In the genomic region with DNA sequence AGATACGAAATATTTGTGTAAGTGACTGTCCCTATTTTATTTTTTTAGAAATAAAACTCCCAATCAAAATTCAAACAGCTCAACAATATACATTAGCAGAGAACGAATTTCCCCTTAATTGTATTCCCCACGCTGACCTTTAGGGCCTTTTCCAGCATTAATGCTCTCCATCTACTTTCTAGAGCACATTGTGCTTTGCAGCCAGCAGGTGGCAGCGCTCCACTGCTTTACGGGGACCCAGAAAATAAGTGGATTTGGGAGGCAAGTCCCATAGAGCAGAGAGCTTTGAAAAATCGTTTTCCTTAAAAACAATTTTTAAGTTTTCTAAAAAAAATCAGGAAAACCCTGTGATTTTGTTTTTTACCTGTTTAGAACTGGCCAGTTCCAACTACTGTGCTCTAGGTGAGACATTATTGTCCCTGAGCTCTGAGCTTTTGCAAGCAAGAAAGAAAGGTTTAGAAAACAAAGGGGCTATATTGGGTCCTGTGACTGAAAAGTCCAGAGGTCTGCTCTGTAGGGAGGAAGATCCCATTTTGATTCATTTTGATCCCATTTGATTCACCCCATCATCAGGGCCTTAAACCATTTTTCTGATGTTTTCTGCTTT, we compare ENCODE assay signal across 9 cellular contexts.
DNase-seq lines count a peak whose midpoint lies in the region; ATAC-seq and TF ChIP-seq lines count a peak whose summit lies in the region.
"Had no signal": no experiment of that assay in that cellular context is flagged by ENCODE, and none has a peak within 500 bp of the region (broad histone marks: within the 10 kb centered on the region; RNA-seq: fewer than 3 reads in every experiment).

No MANE protein-coding gene starts in this region.

- H3K4me2 ChIP-seq in fibroblast of lung (ENCODE audit: extremely low read depth, insufficient read depth, low read length) = no peak overlapping the region
- no peak overlapping the region for H3K4me2 ChIP-seq in neural cell (ENCODE audit: low read length)
- H3K4me2 ChIP-seq: BLaER1 treated with 17β-estradiol and CSF1 and Interleukin-3, amounts not matched to agents 10 nM and 100 nM had no signal

- H3K9me3 Mint-ChIP-seq in activated CD4-positive, alpha-beta T cell treated with anti-CD3 and anti-CD28 coated beads, Interleukin-2, amount 10 ng/mL, durations not matched to agents 24 days and 14 days = no peaks in the 10 kb centered on the region

- no peak overlapping the region for H3K4me3 ChIP-seq in fibroblast of lung (replicated peaks in 1 of 4; ENCODE audit: control extremely low read depth in 1 of 4, insufficient read depth in 1 of 4, low read depth in 3 of 4, low read length in 4 of 4)
- H3K4me3 ChIP-seq in neural cell (ENCODE audit: low read length) = no peak overlapping the region
- H3K4me3 ChIP-seq: BLaER1 treated with 17β-estradiol and CSF1 and Interleukin-3, amounts not matched to agents 10 nM and 100 nM had no signal

- H3K9me2 ChIP-seq in neural cell (ENCODE audit: insufficient read depth, low read length) = no peaks in the 10 kb centered on the region

- H3K36me3 ChIP-seq in fibroblast of lung (ENCODE audit: control insufficient read depth, insufficient read depth, low read length) (no peaks in the 10 kb centered on the region), neural cell (ENCODE audit: insufficient read depth, low read length) (no peaks in the 10 kb centered on the region)
- H3K36me3 ChIP-seq: BLaER1 treated with 17β-estradiol and CSF1 and Interleukin-3, amounts not matched to agents 10 nM and 100 nM had no signal

- H3K27ac ChIP-seq in fibroblast of lung (ENCODE audit: insufficient read depth, low read length) (no peak overlapping the region), neural cell (ENCODE audit: low read length) (no peak overlapping the region)
- H3K27ac ChIP-seq: BLaER1 treated with 17β-estradiol and CSF1 and Interleukin-3, amounts not matched to agents 10 nM and 100 nM had no signal

- ATAC-seq in HG02798 (IDR thresholded peaks at IDR 0.05; ENCODE audit: poor library complexity, unreplicated experiment) = peak; percentile 54

- TF ChIP-seq RAD21 in neural cell (conservative IDR thresholded peaks at IDR 0.05) = peak; percentile 92

- no peak overlapping the region for H2AFZ ChIP-seq in fibroblast of lung (ENCODE audit: low read length)
- no peak overlapping the region for H2AFZ ChIP-seq in neural cell (ENCODE audit: low read depth, low read length)

- H3K4me1 Mint-ChIP-seq in activated CD4-positive, alpha-beta T cell treated with anti-CD3 and anti-CD28 coated beads, Interleukin-2, amount 10 ng/mL, durations not matched to agents 24 days and 14 days = no peaks in the 10 kb centered on the region

- H3K9ac ChIP-seq in fibroblast of lung (ENCODE audit: insufficient read depth, low read length) = no peak overlapping the region
- H3K9ac ChIP-seq in neural cell (ENCODE audit: low read length) = no peak overlapping the region
- H3K9ac ChIP-seq: BLaER1 treated with 17β-estradiol and CSF1 and Interleukin-3, amounts not matched to agents 10 nM and 100 nM had no signal

- H4K20me1 ChIP-seq in fibroblast of lung (ENCODE audit: control insufficient read depth, extremely low read depth, insufficient read depth, low read length) (no peaks in the 10 kb centered on the region), neural cell (ENCODE audit: insufficient read depth) (no peaks in the 10 kb centered on the region)
- H4K20me1 ChIP-seq: BLaER1 treated with 17β-estradiol and CSF1 and Interleukin-3, amounts not matched to agents 10 nM and 100 nM had no signal

- H3K27me3 ChIP-seq in fibroblast of lung (ENCODE audit: control insufficient read depth, insufficient read depth, low read length) (no peaks in the 10 kb centered on the region), neural cell (ENCODE audit: insufficient read depth, low read depth, low read length) (no peaks in the 10 kb centered on the region)
- H3K27me3 ChIP-seq: BLaER1 treated with 17β-estradiol and CSF1 and Interleukin-3, amounts not matched to agents 10 nM and 100 nM had no signal

- no peak overlapping the region for H3K27ac Mint-ChIP-seq in activated CD4-positive, alpha-beta T cell treated with anti-CD3 and anti-CD28 coated beads, Interleukin-2, amount 10 ng/mL, durations not matched to agents 24 days and 14 days

- no peaks in the 10 kb centered on the region for H3K4me1 ChIP-seq in fibroblast of lung (ENCODE audit: control insufficient read depth, extremely low read depth, insufficient read depth, low read length)
- H3K4me1 ChIP-seq: BLaER1 treated with 17β-estradiol and CSF1 and Interleukin-3, amounts not matched to agents 10 nM and 100 nM had no signal

- H3K9me3 ChIP-seq in fibroblast of lung (ENCODE audit: control insufficient read depth, insufficient read depth, low read depth, low read length) (no peaks in the 10 kb centered on the region), neural cell (ENCODE audit: low read length) (no peaks in the 10 kb centered on the region)
- H3K9me3 ChIP-seq: BLaER1 treated with 17β-estradiol and CSF1 and Interleukin-3, amounts not matched to agents 10 nM and 100 nM had no signal

- no peaks in the 10 kb centered on the region for H3F3A ChIP-seq in neural cell (ENCODE audit: insufficient read depth, low read length, poor library complexity, severe bottlenecking)

- no peak overlapping the region for H3K4me3 Mint-ChIP-seq in activated CD4-positive, alpha-beta T cell treated with anti-CD3 and anti-CD28 coated beads, Interleukin-2, amount 10 ng/mL, durations not matched to agents 24 days and 14 days

- H3K79me2 ChIP-seq in fibroblast of lung (ENCODE audit: control insufficient read depth, insufficient read depth, low read length) (no peaks in the 10 kb centered on the region), neural cell (replicated peaks; ENCODE audit: insufficient read depth, low read length) (no peaks in the 10 kb centered on the region)

- H3K36me3 Mint-ChIP-seq in activated CD4-positive, alpha-beta T cell treated with anti-CD3 and anti-CD28 coated beads, Interleukin-2, amount 10 ng/mL, durations not matched to agents 24 days and 14 days (ENCODE audit: low read depth) = no peaks in the 10 kb centered on the region

- TF ChIP-seq CTCF in fibroblast of lung (conservative IDR thresholded peaks at IDR 0.05 in 1 of 2, IDR thresholded peaks at IDR 0.05 in 1 of 2; ENCODE audit: low read depth in 1 of 2, low read length in 2 of 2) (peak; percentile 78 to 88), neural cell (IDR thresholded peaks at IDR 0.05; ENCODE audit: poor library complexity, severe bottlenecking) (peak; percentile 93)

- TF ChIP-seq EP300 in neural cell (conservative IDR thresholded peaks at IDR 0.05; ENCODE audit: poor library complexity, severe bottlenecking) = no peak

- intact Hi-C loops in activated CD4-positive, alpha-beta T cell treated with anti-CD3 and anti-CD28 coated beads, Interleukin-2, amount 10 ng/mL, durations not matched to agents 24 days and 14 days (cut with micrococcal nuclease) = loop anchor here (5.0 kb wide), 2 partner anchors 761 to 1054 kb away; no protein-coding TSS in a partner anchor

- DNase-seq in NCI-H2171 treated with DMSO at 0.1 percent for 48 hours (lab: John Stamatoyannopoulos, UW) = peak; percentile 55
- DNase-seq in NCI-H2171 (lab: John Stamatoyannopoulos, UW) = no peak
- DNase-seq in NCI-H2227 treated with DMSO at 0.1 percent for 48 hours (lab: John Stamatoyannopoulos, UW) = peak; percentile 80
- peak; percentile 71 for DNase-seq in activated CD4-positive, alpha-beta T cell treated with anti-CD3 and anti-CD28 coated beads, Interleukin-2, amount 10 ng/mL, durations not matched to agents 24 days and 14 days
- DNase-seq in fibroblast of lung (ENCODE audit: low read depth in 2 of 2) = peak; percentile 43 to 71
- no peak for DNase-seq in mesenteric fat pad (ENCODE audit: low spot score)

- H3K27me3 Mint-ChIP-seq in activated CD4-positive, alpha-beta T cell treated with anti-CD3 and anti-CD28 coated beads, Interleukin-2, amount 10 ng/mL, durations not matched to agents 24 days and 14 days = no peaks in the 10 kb centered on the region

TF ChIP-seq in neural cell, 6 proteins besides CTCF, POLR2A, EP300 and RAD21:
- TF ChIP-seq SMC3 (conservative IDR thresholded peaks at IDR 0.05; ENCODE audit: poor library complexity) = peak; percentile 91
- TF ChIP-seq MXI1 (conservative IDR thresholded peaks at IDR 0.05; ENCODE audit: poor library complexity, severe bottlenecking) = no peak

Comparison
In these comparisons a context has a peak if more than half of its experiments do, and no peak if none do; other contexts are left out.
1. DNase-seq: peak in NCI-H2171 treated with DMSO at 0.1 percent for 48 hours (single experiment), NCI-H2227 treated with DMSO at 0.1 percent for 48 hours (single experiment), activated CD4-positive, alpha-beta T cell treated with anti-CD3 and anti-CD28 coated beads, Interleukin-2, amount 10 ng/mL, durations not matched to agents 24 days and 14 days (single experiment) and fibroblast of lung (2 of 2); none in NCI-H2171 (single experiment) and mesenteric fat pad (single experiment).